ENCODE assay signal across 1 cellular context in genomic region chr9:129626079-129626943, GRCh38.
TF ChIP-seq lines count a peak whose summit lies in the region.

NTMT1 (plus strand) TSS chr9:129626163; CDS start chr9:129632704, 6,541 bp downstream.

TF ChIP-seq in HEK293, 187 proteins besides CTCF, POLR2A, EP300 and RAD21 (continued from another document and continues in another):
- TF ChIP-seq PRDM4 (tag by site-specific recombination; IDR thresholded peaks at IDR 0.05) (peak; percentile 62), ZNF561 (tag by site-specific recombination; IDR thresholded peaks at IDR 0.05; ENCODE audit: borderline replicate concordance) (peak; percentile 86), ZNF580 (tag by site-specific recombination; IDR thresholded peaks at IDR 0.05) (0 out of 2 replicates have a peak, but pooled peaks have one; percentile 49), ZNF629 (tag by site-specific recombination; IDR thresholded peaks at IDR 0.05) (peak; percentile 85), ZBTB17 (tag by site-specific recombination; IDR thresholded peaks at IDR 0.05) (peak; percentile 68), ZNF843 (tag by site-specific recombination; IDR thresholded peaks at IDR 0.05) (peak; percentile 73; the same call in 1 of the 2 replicates), ZNF645 (tag by site-specific recombination; IDR thresholded peaks at IDR 0.05) (no peak), ZNF169 (tag by site-specific recombination; IDR thresholded peaks at IDR 0.05) (0 out of 2 replicates have a peak, but pooled peaks have one; percentile 28), OVOL3 (tag by site-specific recombination; IDR thresholded peaks at IDR 0.05) (peak; percentile 76; the same call in 1 of the 2 replicates), ZNF335 (tag by site-specific recombination; conservative IDR thresholded peaks at IDR 0.05) (peak; percentile 96), ZNF366 (tag by site-specific recombination; conservative IDR thresholded peaks at IDR 0.05) (0 out of 2 replicates have a peak, but pooled peaks have one; percentile 45), HOXC10 (CRISPR knock-in tag; IDR thresholded peaks at IDR 0.05) (no peak), ZNF26 (tag by site-specific recombination; IDR thresholded peaks at IDR 0.05) (no peak), ZNF223 (tag by site-specific recombination; IDR thresholded peaks at IDR 0.05) (no peak), ZNF654 (tag by site-specific recombination; IDR thresholded peaks at IDR 0.05; ENCODE audit: low read depth) (no peak), ZNF76 (tag by site-specific recombination; IDR thresholded peaks at IDR 0.05; ENCODE audit: borderline replicate concordance, low read depth) (peak; percentile 64; the same call in 1 of the 2 replicates), ZNF391 (tag by site-specific recombination; IDR thresholded peaks at IDR 0.05; ENCODE audit: borderline replicate concordance, low read depth) (peak; percentile 56; the same call in 1 of the 2 replicates), ZNF132 (tag by site-specific recombination; IDR thresholded peaks at IDR 0.05; ENCODE audit: borderline replicate concordance) (no peak), ZSCAN30 (tag by site-specific recombination; IDR thresholded peaks at IDR 0.05) (peak; percentile 57; the same call in 1 of the 2 replicates), ZNF513 (tag by site-specific recombination; IDR thresholded peaks at IDR 0.05) (peak; percentile 61), ZNF394 (tag by site-specific recombination; IDR thresholded peaks at IDR 0.05; ENCODE audit: borderline replicate concordance) (peak; percentile 43; the same call in 1 of the 2 replicates), ZFP37 (tag by site-specific recombination; IDR thresholded peaks at IDR 0.05) (peak; percentile 72; the same call in 1 of the 2 replicates), ZBTB6 (tag by site-specific recombination; IDR thresholded peaks at IDR 0.05) (no peak), ZBTB7A (tag by site-specific recombination; IDR thresholded peaks at IDR 0.05; ENCODE audit: low read depth) (peak; percentile 63; the same call in 1 of the 2 replicates), KLF9 (tag by site-specific recombination; IDR thresholded peaks at IDR 0.05; ENCODE audit: low read depth) (peak; percentile 44), ZNF449 (tag by site-specific recombination; IDR thresholded peaks at IDR 0.05) (peak; percentile 39; the same call in 1 of the 2 replicates), ZXDB (tag by site-specific recombination; IDR thresholded peaks at IDR 0.05) (peak; percentile 91), ZNF600 (tag by site-specific recombination; IDR thresholded peaks at IDR 0.05) (peak; percentile 97), ZNF518A (tag by site-specific recombination; conservative IDR thresholded peaks at IDR 0.05; ENCODE audit: low read depth) (peak; percentile 46; the same call in 1 of the 2 replicates), ZNF558 (tag by site-specific recombination; IDR thresholded peaks at IDR 0.05) (no peak), ZNF501 (tag by site-specific recombination; IDR thresholded peaks at IDR 0.05) (peak; percentile 95), PRDM1 (tag by site-specific recombination; IDR thresholded peaks at IDR 0.05) (no peak), YY1 (tag by site-specific recombination; IDR thresholded peaks at IDR 0.05) (peak; percentile 56; the same call in 1 of the 2 replicates), ZSCAN4 (tag by site-specific recombination; IDR thresholded peaks at IDR 0.05) (0 out of 2 replicates have a peak, but pooled peaks have one; percentile 21), ZNF785 (tag by site-specific recombination; IDR thresholded peaks at IDR 0.05) (0 out of 2 replicates have a peak, but pooled peaks have one; percentile 45), KLF16 (tag by site-specific recombination; IDR thresholded peaks at IDR 0.05) (peak; percentile 79; the same call in 1 of the 2 replicates), PATZ1 (tag by site-specific recombination; IDR thresholded peaks at IDR 0.05) (peak; percentile 63)
